ENCODE assay signal across 8 cellular contexts in genomic region chr6:3456794-3457709, GRCh38.
A peak's percentile ranks its signal among the peaks of the same experiment; 100 is the strongest.
DNase-seq lines count a peak whose midpoint lies in the region; FAIRE-seq lines count a peak whose summit lies in the region.

Gene SLC22A23 (minus strand): TSS chr6:3457050. CDS start chr6:3456559, 491 bp downstream.

- H3K27ac ChIP-seq in layer of hippocampus (ENCODE audit: low read depth, low read length), result peak within 1 kb of the TSS; percentile 82

- DNase-seq in AG08396 (ENCODE audit: low spot score), result peak; percentile 81
- peak; percentile 89 for DNase-seq in GM19239 (ENCODE audit: insufficient read length, low spot score)
- peak; percentile 68 for DNase-seq in NCI-H1105 treated with DMSO at 0.1 percent for 48 hours (lab: John Stamatoyannopoulos, UW)
- peak; percentile 36 to 62 (median 47) for DNase-seq in activated CD4-positive, CD25-positive, alpha-beta regulatory T cell (lab: John Stamatoyannopoulos, UW)
- peak; percentile 65 for DNase-seq in cerebellar cortex (ENCODE audit: low spot score)
- peak; percentile 36 to 64 (median 46) for DNase-seq in stimulated activated CD4-positive, alpha-beta T cell treated with anti-CD3 and anti-CD28 coated beads, Interleukin-1b, Interleukin-23, amount 100 ng/mL, for 24 hours (ENCODE audit: low read depth in 4 of 4, low spot score in 1 of 4)
- no peak for DNase-seq in Kasumi-1 (lab: John Stamatoyannopoulos, UW)

- FAIRE-seq in GM19239 (lab: Jason Lieb, UNC), result no peak

- H3K27me3 ChIP-seq in layer of hippocampus (ENCODE audit: control insufficient read depth, insufficient read depth, low read length), result no peaks in the 10 kb centered on the region

Comparison
In these comparisons a context has a peak if more than half of its experiments do, and no peak if none do; other contexts are left out.
1. DNase-seq: peak in AG08396 (single experiment), GM19239 (single experiment), NCI-H1105 treated with DMSO at 0.1 percent for 48 hours (single experiment), activated CD4-positive, CD25-positive, alpha-beta regulatory T cell (4 of 4), cerebellar cortex (single experiment) and stimulated activated CD4-positive, alpha-beta T cell treated with anti-CD3 and anti-CD28 coated beads, Interleukin-1b, Interleukin-23, amount 100 ng/mL, for 24 hours (4 of 4); none in Kasumi-1 (0 of 2).